In genomic region chr1:39609618-39610331, GRCh38 we compare ENCODE assay signal across 8 cellular contexts. TPM values are rescaled to one million over a fixed set of nuclear protein-coding genes. Genes with fewer than 3 reads are reported as not detected.
DNase-seq lines count a peak whose midpoint lies in the region; ATAC-seq, FAIRE-seq and TF ChIP-seq lines count a peak whose summit lies in the region.

No MANE protein-coding gene starts in this region.

- no peak for FAIRE-seq in GM12892 (lab: Jason Lieb, UNC)

- intact Hi-C loops in lower leg skin (cut with DNase I; ENCODE audit: low total_unique reads) = loop anchor here (10.0 kb wide), 1 partner anchor 105 kb away; no protein-coding TSS in a partner anchor

- H3K4me3 ChIP-seq in lower leg skin (ENCODE audit: low read depth, poor library complexity, severe bottlenecking) = no peak overlapping the region

- peak; percentile 86 to 94 for ATAC-seq in activated CD4-positive, CD25-positive, alpha-beta regulatory T cell treated with anti-CD3 and anti-CD28 coated beads, Interleukin-2, amount 50 U/mL, for 24 hours
- ATAC-seq in HG03139 (IDR thresholded peaks at IDR 0.05; ENCODE audit: unreplicated experiment) = no peak

- TF ChIP-seq CTCF in lower leg skin (IDR thresholded peaks at IDR 0.05) = no peak

- DNase-seq in GM12892 (ENCODE audit: insufficient read length) (peak; percentile 81), NCI-H1092 (lab: John Stamatoyannopoulos, UW) (peak; percentile 23), cerebellum (ENCODE audit: low spot score) (peak; percentile 14), lower leg skin (ENCODE audit: low spot score in 2 of 2) (peak; percentile 33 to 95), HPDE6-E6E7 (ENCODE audit: extremely low spot score) (no peak)
- peak; percentile 67 to 74 for DNase-seq in stimulated activated CD8-positive, alpha-beta memory T cell treated with anti-CD3 and anti-CD28 coated beads, Interleukin-15, amount 100 ng/mL, for 48 hours (ENCODE audit: low read depth in 2 of 2)

- 23 to 31% methylated on average over 39 to 42 of the region's 42 CpGs for WGBS in lower leg skin, 2 donors

- TF ChIP-seq POLR2A in GM12892 (IDR thresholded peaks at IDR 0.05; ENCODE audit: low read depth, low read length) (no peak), lower leg skin (IDR thresholded peaks at IDR 0.05) (no peak)

RNA-seq across cellular contexts. Expression of gene HEYL, which starts 29.7 kb away (rescaled TPM):
- polyA plus RNA-seq in GM12892 (2012; ENCODE audit: missing spikeins) = 0.11 TPM
- 0.82 TPM for total RNA-seq in cerebellum
- total RNA-seq in lower leg skin = 1 to 10 TPM in 3 of 4 donors, under 1 TPM in 1; 0.42 to 3.0 (median 1.6) TPM

RNA-seq across cellular contexts. Expression of gene PABPC4, which starts 33.2 kb away (rescaled TPM):
- polyA plus RNA-seq in GM12892 (2012; ENCODE audit: missing spikeins) = 270 TPM
- total RNA-seq in cerebellum = 79.6 TPM
- total RNA-seq in lower leg skin = 100 to 1,000 TPM in 2 of 4 donors, 10 to 100 TPM in 2; 76.8 to 105 (median 91.0) TPM
